8 cellular contexts compared by ENCODE assay signal in the genomic region with DNA sequence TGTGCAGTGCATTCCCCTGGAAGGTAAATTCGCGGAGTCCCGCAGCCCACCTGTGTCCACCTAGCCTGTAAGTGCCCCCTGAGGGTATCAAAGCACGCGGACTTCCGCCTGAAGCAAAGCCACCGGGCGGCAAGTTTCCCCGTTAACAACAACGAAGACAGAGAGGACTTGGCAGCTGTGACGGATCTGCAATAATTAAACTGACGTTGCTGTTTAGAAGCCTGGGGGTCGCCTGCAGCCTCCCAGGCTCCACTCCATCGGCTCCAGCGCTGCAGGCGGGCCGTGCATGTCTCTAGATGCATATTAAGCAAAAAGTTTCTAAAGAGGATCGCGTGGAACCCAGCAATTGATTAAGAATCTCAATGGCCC. TPM values are rescaled to one million over a fixed set of nuclear protein-coding genes. Genes with fewer than 3 reads are reported as not detected.
A peak's percentile ranks its signal among the peaks of the same experiment; 100 is the strongest.
DNase-seq lines count a peak whose midpoint lies in the region; ATAC-seq and TF ChIP-seq lines count a peak whose summit lies in the region.

No MANE protein-coding gene starts in this region.

- peak overlapping the region; percentile 67 for H3K4me3 ChIP-seq in HUES48 (ENCODE audit: low read depth, low read length)
- H3K4me3 ChIP-seq in right cardiac atrium (ENCODE audit: low read length), result peak overlapping the region; percentile 68
- H3K4me3 ChIP-seq in skeletal muscle satellite cell (ENCODE audit: low read length), result peak overlapping the region; percentile 79

- H3K36me3 ChIP-seq in HUES48 (ENCODE audit: control insufficient read depth, insufficient read depth, low read length) (peaks cover 8% of the 10 kb centered on the region), skeletal muscle satellite cell (ENCODE audit: insufficient read depth, low read length) (no peaks in the 10 kb centered on the region)

- H3K4me1 Mint-ChIP-seq in activated naive CD4-positive, alpha-beta T cell treated with anti-CD3 and anti-CD28 coated beads for 36 hours (ENCODE audit: low read depth), result peaks cover 20% of the 10 kb centered on the region

- H3K27me3 Mint-ChIP-seq in activated naive CD4-positive, alpha-beta T cell treated with anti-CD3 and anti-CD28 coated beads for 36 hours (ENCODE audit: low read depth), result no peaks in the 10 kb centered on the region

- peak overlapping the region; percentile 87 for H3K27ac ChIP-seq in HUES48 (ENCODE audit: low read depth, low read length)
- H3K27ac ChIP-seq in right cardiac atrium (ENCODE audit: low read length), result peak overlapping the region; percentile 92

- peak overlapping the region; percentile 94 for H3K4me2 ChIP-seq in skeletal muscle satellite cell (ENCODE audit: low read length)

- 6% methylated on average over 19 of the region's 19 CpGs for WGBS in right cardiac atrium

- H3K27ac Mint-ChIP-seq in activated naive CD4-positive, alpha-beta T cell treated with anti-CD3 and anti-CD28 coated beads for 36 hours, result peak overlapping the region; percentile 71

- peak; percentile 43 for DNase-seq in GF-D8 (lab: John Stamatoyannopoulos, UW)
- peak; percentile 36 for DNase-seq in GM20000 (ENCODE audit: low spot score)
- DNase-seq in activated naive CD4-positive, alpha-beta T cell treated with anti-CD3 and anti-CD28 coated beads for 36 hours, result peak; percentile 22
- DNase-seq in right cardiac atrium, result peak in 2 of 3 donors; percentile 25 to 60
- no peak for DNase-seq in NCI-H510A treated with DMSO at 0.1 percent for 48 hours (lab: John Stamatoyannopoulos, UW)
- DNase-seq in NK-92 treated with Interleukin-12 subunit alpha and Interleukin-12 subunit beta, amount 100 ng/mL, for 24 hours (lab: John Stamatoyannopoulos, UW), result no peak

- peak overlapping the region; percentile 58 for H3K9ac ChIP-seq in HUES48 (ENCODE audit: low read depth, low read length)
- peak overlapping the region; percentile 80 for H3K9ac ChIP-seq in skeletal muscle satellite cell (ENCODE audit: low read depth, low read length)

- H3K4me3 Mint-ChIP-seq in activated naive CD4-positive, alpha-beta T cell treated with anti-CD3 and anti-CD28 coated beads for 36 hours, result peak overlapping the region; percentile 92

- H3K27me3 ChIP-seq in HUES48 (ENCODE audit: control insufficient read depth, insufficient read depth, low read length), result no peaks in the 10 kb centered on the region
- no peaks in the 10 kb centered on the region for H3K27me3 ChIP-seq in right cardiac atrium (ENCODE audit: control insufficient read depth, insufficient read depth)
- H3K27me3 ChIP-seq in skeletal muscle satellite cell (ENCODE audit: control insufficient read depth, insufficient read depth, low read length), result no peaks in the 10 kb centered on the region

- peak; percentile 9 to 31 for ATAC-seq in right cardiac atrium

- intact Hi-C loops in activated naive CD4-positive, alpha-beta T cell treated with anti-CD3 and anti-CD28 coated beads for 36 hours (cut with micrococcal nuclease), result loop anchor here (1.0 kb wide), 1 partner anchor 35 kb away; the partner anchor contains the start of gene KANK1
- intact Hi-C loops in right cardiac atrium (cut with DNase I), result loop anchor here in 1 of 4 donors (10.0 kb wide), 1 partner anchor 75 kb away; no protein-coding TSS in a partner anchor

- peaks cover 7% of the 10 kb centered on the region for H3K36me3 Mint-ChIP-seq in activated naive CD4-positive, alpha-beta T cell treated with anti-CD3 and anti-CD28 coated beads for 36 hours (ENCODE audit: low read depth)

- CTCF ChIA-PET in activated naive CD4-positive, alpha-beta T cell treated with anti-CD3 and anti-CD28 coated beads for 36 hours (lab: Charles Lee), result interaction anchor here (1.3 to 1.5 kb wide), 2 partner anchors 34 to 337 kb away, joined by 4 to 7 read pairs; partner anchors contain the start of gene KANK1

- no peak for TF ChIP-seq CTCF in GM20000 (IDR thresholded peaks at IDR 0.05; ENCODE audit: extremely low read depth, missing control alignments)

- no peaks in the 10 kb centered on the region for H3K9me3 ChIP-seq in HUES48 (ENCODE audit: control insufficient read depth, insufficient read depth, low read length)
- no peaks in the 10 kb centered on the region for H3K9me3 ChIP-seq in right cardiac atrium (ENCODE audit: control insufficient read depth, low read length)
- no peaks in the 10 kb centered on the region for H3K9me3 ChIP-seq in skeletal muscle satellite cell (replicated peaks; ENCODE audit: low read length)

- H3K4me1 ChIP-seq in HUES48 (ENCODE audit: control insufficient read depth, insufficient read depth, low read length) (peaks cover 15% of the 10 kb centered on the region), right cardiac atrium (ENCODE audit: control insufficient read depth, insufficient read depth, low read length) (peaks cover 2% of the 10 kb centered on the region), skeletal muscle satellite cell (ENCODE audit: control insufficient read depth, insufficient read depth, low read length) (peaks cover 11% of the 10 kb centered on the region)

- no peaks in the 10 kb centered on the region for H3K9me3 Mint-ChIP-seq in activated naive CD4-positive, alpha-beta T cell treated with anti-CD3 and anti-CD28 coated beads for 36 hours

RNA-seq across cellular contexts. Expression of gene KANK1, which starts 34.8 kb away (rescaled TPM):
- total RNA-seq in activated naive CD4-positive, alpha-beta T cell treated with anti-CD3 and anti-CD28 coated beads for 36 hours, result 1 to 10 TPM; 8.4 to 8.7 TPM
- 100 to 1,000 TPM; 135 to 178 (median 154) TPM for total RNA-seq in right cardiac atrium
- 83.6 TPM for polyA plus RNA-seq in right cardiac atrium
- total RNA-seq in skeletal muscle satellite cell (2012; rRNA removed), result 14.2 and 22.3 TPM in 2 replicates

Comparison
In these comparisons a context has a peak if more than half of its experiments do, and no peak if none do; other contexts are left out.
1. DNase-seq: peak in GF-D8 (single experiment), GM20000 (single experiment), activated naive CD4-positive, alpha-beta T cell treated with anti-CD3 and anti-CD28 coated beads for 36 hours (single experiment) and right cardiac atrium (2 of 3); none in NCI-H510A treated with DMSO at 0.1 percent for 48 hours (single experiment) and NK-92 treated with Interleukin-12 subunit alpha and Interleukin-12 subunit beta, amount 100 ng/mL, for 24 hours (single experiment).
2. RNA of gene KANK1, which starts 34.8 kb away (total RNA-seq): 135 to 178 TPM in right cardiac atrium; 8.4 to 8.7 TPM in activated naive CD4-positive, alpha-beta T cell treated with anti-CD3 and anti-CD28 coated beads for 36 hours; every median in the first group is over 10 times any median in the second.
3. Peak in every context shown above with its lines, with median percentiles within 50 percentile points of each other: H3K4me3 ChIP-seq.